In genomic region chr17:42405963-42406495, GRCh38 we compare ENCODE assay signal across 8 cellular contexts. TPM values are rescaled to one million over a fixed set of nuclear protein-coding genes. Genes with fewer than 3 reads are reported as not detected.
DNase-seq lines count a peak whose midpoint lies in the region; ATAC-seq, FAIRE-seq and TF ChIP-seq lines count a peak whose summit lies in the region.

No MANE protein-coding gene starts in this region.

- no peaks in the 10 kb centered on the region for H3K27me3 Mint-ChIP-seq in effector memory CD8-positive, alpha-beta T cell

- TF ChIP-seq CTCF in A673 (conservative IDR thresholded peaks at IDR 0.05; ENCODE audit: low read depth, low read length): peak; percentile 75

- no peak overlapping the region for H3K27ac Mint-ChIP-seq in effector memory CD8-positive, alpha-beta T cell

- peak; percentile 91 for FAIRE-seq in GM19239 (lab: Jason Lieb, UNC)

- H3K4me3 ChIP-seq in A673 (ENCODE audit: low read depth, low read length, poor library complexity, severe bottlenecking): no peak overlapping the region

- H3K27ac ChIP-seq in A673 (ENCODE audit: low read depth, low read length, poor library complexity, severe bottlenecking): no peak overlapping the region

- H3K36me3 ChIP-seq in A673 (ENCODE audit: insufficient read depth, low read length, poor library complexity, severe bottlenecking): no peaks in the 10 kb centered on the region

- peak; percentile 67 for DNase-seq in A673 (ENCODE audit: low spot score)
- DNase-seq in GM19239 (ENCODE audit: insufficient read length, low spot score): peak; percentile 89
- DNase-seq in NCI-H774 (lab: John Stamatoyannopoulos, UW): peak; percentile 83
- DNase-seq in activated CD8-positive, alpha-beta memory T cell treated with anti-CD3 and anti-CD28 coated beads for 24 hours: peak; percentile 96
- peak; percentile 79 to 87 (median 81) for DNase-seq in effector memory CD8-positive, alpha-beta T cell
- peak; percentile 22 for DNase-seq in middle frontal gyrus (ENCODE audit: extremely low spot score, low spot score)
- peak; percentile 71 for DNase-seq in stimulated activated CD8-positive, alpha-beta memory T cell treated with anti-CD3 and anti-CD28 coated beads, Interleukin-4, amount 100 ng/mL, for 24 hours (ENCODE audit: low read depth)

- intact Hi-C loops in A673 (cut with micrococcal nuclease; ENCODE audit: unreplicated experiment): loop anchor here (2.0 to 5.0 kb wide), 2 partner anchors 83 to 111 kb away; no protein-coding TSS in a partner anchor

- H3K27me3 ChIP-seq in A673 (replicated peaks; ENCODE audit: insufficient read depth, low read depth, low read length, poor library complexity): no peaks in the 10 kb centered on the region

- no peaks in the 10 kb centered on the region for H3K9me3 Mint-ChIP-seq in effector memory CD8-positive, alpha-beta T cell

- no peaks in the 10 kb centered on the region for H3K36me3 Mint-ChIP-seq in effector memory CD8-positive, alpha-beta T cell (ENCODE audit: insufficient read depth)

- no peaks in the 10 kb centered on the region for H3K9me3 ChIP-seq in A673 (ENCODE audit: low read depth, low read length, poor library complexity, severe bottlenecking)

- peak; percentile 84 for ATAC-seq in effector memory CD8-positive, alpha-beta T cell (replicated peaks)
- ATAC-seq in GM19463 (IDR thresholded peaks at IDR 0.05; ENCODE audit: unreplicated experiment): no peak

- POLR2A ChIA-PET in A673 (lab: Charles Lee; ENCODE audit: low non-redundant PET): no interaction called here

- peaks cover 17% of the 10 kb centered on the region for H3K4me1 ChIP-seq in A673 (ENCODE audit: insufficient read depth, low read length, poor library complexity, severe bottlenecking)

- CTCF ChIA-PET in A673 (lab: Charles Lee): interaction anchor here (0.6 to 1.4 kb wide), 9 partner anchors 29 to 184 kb away, joined by 3 to 10 read pairs (median 4); no protein-coding TSS in a partner anchor

- no TSS peak for BruUV-seq in A673 (replicated peaks; lab: Mats Ljungman, UMichigan)

- peaks cover 6 to 12% of the 10 kb centered on the region in 2 donors for H3K4me1 Mint-ChIP-seq in effector memory CD8-positive, alpha-beta T cell (ENCODE audit: low read depth in 2 of 2)

- H3K4me3 Mint-ChIP-seq in effector memory CD8-positive, alpha-beta T cell: no peak overlapping the region

RNA-seq across cellular contexts. Expression of gene CAVIN1, which starts 17.0 kb away (rescaled TPM):
- 16.6 and 19.9 TPM in 2 replicates for total RNA-seq in A673 (2021)

RNA-seq across cellular contexts. Expression of gene STAT3, which starts 17.8 kb away (rescaled TPM):
- 59.7 and 60.5 TPM in 2 replicates for total RNA-seq in A673 (2021)

RNA-seq across cellular contexts. Expression of gene ATP6V0A1, which starts 52.6 kb away (rescaled TPM):
- 50.3 and 54.6 TPM in 2 replicates for total RNA-seq in A673 (2021)

Comparison
In these comparisons a context has a peak if more than half of its experiments do, and no peak if none do; other contexts are left out.
1. DNase-seq: peak in every context shown above with its lines; median percentile 96 in activated CD8-positive, alpha-beta memory T cell treated with anti-CD3 and anti-CD28 coated beads for 24 hours; 89 in GM19239; 83 in NCI-H774; 81 in effector memory CD8-positive, alpha-beta T cell; 71 in stimulated activated CD8-positive, alpha-beta memory T cell treated with anti-CD3 and anti-CD28 coated beads, Interleukin-4, amount 100 ng/mL, for 24 hours; 67 in A673; 22 in middle frontal gyrus.